1 cellular context compared by ENCODE assay signal in the genomic region with DNA sequence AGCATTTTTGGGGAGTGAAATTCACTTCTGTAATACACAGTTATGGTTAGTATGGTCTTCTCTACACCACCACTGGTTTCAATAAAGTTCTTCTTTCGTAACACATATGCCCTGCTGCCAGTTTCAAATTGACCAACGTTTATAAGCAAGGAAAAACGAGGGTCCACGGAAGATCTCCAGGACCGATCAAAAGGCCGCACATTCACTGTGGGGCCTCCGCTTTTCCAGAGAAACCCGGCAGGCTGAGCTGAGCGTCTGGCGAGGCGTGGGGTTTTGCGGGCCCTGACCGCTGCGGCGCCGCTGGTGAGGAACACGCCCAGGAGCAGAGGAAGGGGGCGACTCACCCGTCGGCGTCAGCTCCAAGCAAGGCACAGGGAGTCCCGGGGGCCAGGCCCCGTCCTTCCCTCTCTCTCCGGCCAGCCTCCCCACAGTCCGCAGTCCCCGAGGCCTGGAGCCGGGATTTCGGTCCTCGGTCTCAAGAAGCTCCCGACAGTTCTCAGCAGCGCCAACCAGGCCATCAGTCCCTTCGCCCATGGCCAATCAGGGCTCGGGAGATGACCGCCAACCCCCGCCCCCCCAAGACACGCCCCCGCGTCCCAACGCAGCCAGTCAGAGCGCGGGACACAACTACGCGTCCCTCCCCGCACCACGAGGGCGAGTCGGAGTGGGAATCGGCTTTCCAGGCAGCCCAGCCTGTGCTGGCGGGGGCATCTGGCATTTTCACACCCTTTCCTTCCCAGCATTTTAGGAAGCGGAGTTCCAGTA.
TF ChIP-seq lines count a peak whose summit lies in the region.

A gene with protein sequence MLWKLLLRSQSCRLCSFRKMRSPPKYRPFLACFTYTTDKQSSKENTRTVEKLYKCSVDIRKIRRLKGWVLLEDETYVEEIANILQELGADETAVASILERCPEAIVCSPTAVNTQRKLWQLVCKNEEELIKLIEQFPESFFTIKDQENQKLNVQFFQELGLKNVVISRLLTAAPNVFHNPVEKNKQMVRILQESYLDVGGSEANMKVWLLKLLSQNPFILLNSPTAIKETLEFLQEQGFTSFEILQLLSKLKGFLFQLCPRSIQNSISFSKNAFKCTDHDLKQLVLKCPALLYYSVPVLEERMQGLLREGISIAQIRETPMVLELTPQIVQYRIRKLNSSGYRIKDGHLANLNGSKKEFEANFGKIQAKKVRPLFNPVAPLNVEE (minus strand): TSS at position 522 of the 765 bp plus-strand sequence. CDS start 8,432 bp downstream, outside the sequence.

TF ChIP-seq in HepG2, 621 proteins besides CTCF, POLR2A, EP300 and RAD21 (continued from another document):
- TF ChIP-seq ZNF253 (CRISPR knock-in tag; IDR thresholded peaks at IDR 0.05; ENCODE audit: borderline replicate concordance) (peak; percentile 64; the same call in 1 of the 2 replicates), EZH2 (conservative IDR thresholded peaks at IDR 0.05; ENCODE audit: low read depth, low read length) (no peak), ZNF7 (CRISPR knock-in tag; IDR thresholded peaks at IDR 0.05) (no peak), FOXO1 (CRISPR knock-in tag; IDR thresholded peaks at IDR 0.05) (peak; percentile 33; the same call in 1 of the 2 replicates), ZNF232 (CRISPR knock-in tag; IDR thresholded peaks at IDR 0.05; ENCODE audit: borderline replicate concordance) (0 out of 2 replicates have a peak, but pooled peaks have one; percentile 17), ZFP36L2 (CRISPR knock-in tag; IDR thresholded peaks at IDR 0.05) (no peak), MIER2 (CRISPR knock-in tag; IDR thresholded peaks at IDR 0.05) (no peak), GABPB1 (CRISPR knock-in tag; IDR thresholded peaks at IDR 0.05) (peak; percentile 77), ZNF749 (CRISPR knock-in tag; IDR thresholded peaks at IDR 0.05; ENCODE audit: borderline replicate concordance) (no peak), ZNF615 (CRISPR knock-in tag; IDR thresholded peaks at IDR 0.05; ENCODE audit: borderline replicate concordance) (peak; percentile 35; the same call in 1 of the 2 replicates), THAP11 (CRISPR knock-in tag; IDR thresholded peaks at IDR 0.05) (no peak), ZBTB20 (CRISPR knock-in tag; IDR thresholded peaks at IDR 0.05; ENCODE audit: borderline replicate concordance, low read depth) (no peak), ZNF878 (CRISPR knock-in tag; IDR thresholded peaks at IDR 0.05) (no peak), DPF2 (CRISPR knock-in tag; IDR thresholded peaks at IDR 0.05; ENCODE audit: borderline replicate concordance, low read depth) (no peak), TAF15 (IDR thresholded peaks at IDR 0.05; ENCODE audit: low read depth, low read length, poor library complexity, severe bottlenecking) (no peak), ZNF776 (CRISPR knock-in tag; IDR thresholded peaks at IDR 0.05) (no peak), ZNF816 (CRISPR knock-in tag; IDR thresholded peaks at IDR 0.05; ENCODE audit: borderline replicate concordance) (no peak), MXI1 (IDR thresholded peaks at IDR 0.05; ENCODE audit: borderline replicate concordance, low read depth, low read length) (peak; percentile 74; the same call in 1 of the 3 replicates), KLF12 (CRISPR knock-in tag; IDR thresholded peaks at IDR 0.05; ENCODE audit: borderline replicate concordance) (peak; percentile 41; the same call in 1 of the 2 replicates), SP140L (CRISPR knock-in tag; IDR thresholded peaks at IDR 0.05; ENCODE audit: borderline replicate concordance) (no peak), NFATC3 (CRISPR knock-in tag; IDR thresholded peaks at IDR 0.05) (no peak), EEA1 (CRISPR knock-in tag; IDR thresholded peaks at IDR 0.05; ENCODE audit: borderline replicate concordance) (no peak), ZFAT (CRISPR knock-in tag; conservative IDR thresholded peaks at IDR 0.05) (0 out of 2 replicates have a peak, but pooled peaks have one; percentile 25), JARID2 (CRISPR knock-in tag; IDR thresholded peaks at IDR 0.05; ENCODE audit: insufficient replicate concordance) (no peak), ZNF17 (CRISPR knock-in tag; IDR thresholded peaks at IDR 0.05) (no peak), ZBTB42 (CRISPR knock-in tag; IDR thresholded peaks at IDR 0.05) (0 out of 2 replicates have a peak, but pooled peaks have one; percentile 29), ELF1 (CRISPR knock-in tag; IDR thresholded peaks at IDR 0.05) (no peak), ZNF75D (CRISPR knock-in tag; IDR thresholded peaks at IDR 0.05; ENCODE audit: borderline replicate concordance) (no peak), ZNF382 (CRISPR knock-in tag; IDR thresholded peaks at IDR 0.05; ENCODE audit: borderline replicate concordance) (no peak), ZNF446 (CRISPR knock-in tag; IDR thresholded peaks at IDR 0.05) (no peak)
- TF ChIP-seq, protein P1, sequence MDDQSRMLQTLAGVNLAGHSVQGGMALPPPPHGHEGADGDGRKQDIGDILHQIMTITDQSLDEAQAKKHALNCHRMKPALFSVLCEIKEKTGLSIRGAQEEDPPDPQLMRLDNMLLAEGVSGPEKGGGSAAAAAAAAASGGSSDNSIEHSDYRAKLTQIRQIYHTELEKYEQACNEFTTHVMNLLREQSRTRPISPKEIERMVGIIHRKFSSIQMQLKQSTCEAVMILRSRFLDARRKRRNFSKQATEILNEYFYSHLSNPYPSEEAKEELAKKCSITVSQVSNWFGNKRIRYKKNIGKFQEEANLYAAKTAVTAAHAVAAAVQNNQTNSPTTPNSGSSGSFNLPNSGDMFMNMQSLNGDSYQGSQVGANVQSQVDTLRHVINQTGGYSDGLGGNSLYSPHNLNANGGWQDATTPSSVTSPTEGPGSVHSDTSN (CRISPR knock-in tag; IDR thresholded peaks at IDR 0.05; ENCODE audit: borderline replicate concordance) = no peak
- TF ChIP-seq, protein P2, sequence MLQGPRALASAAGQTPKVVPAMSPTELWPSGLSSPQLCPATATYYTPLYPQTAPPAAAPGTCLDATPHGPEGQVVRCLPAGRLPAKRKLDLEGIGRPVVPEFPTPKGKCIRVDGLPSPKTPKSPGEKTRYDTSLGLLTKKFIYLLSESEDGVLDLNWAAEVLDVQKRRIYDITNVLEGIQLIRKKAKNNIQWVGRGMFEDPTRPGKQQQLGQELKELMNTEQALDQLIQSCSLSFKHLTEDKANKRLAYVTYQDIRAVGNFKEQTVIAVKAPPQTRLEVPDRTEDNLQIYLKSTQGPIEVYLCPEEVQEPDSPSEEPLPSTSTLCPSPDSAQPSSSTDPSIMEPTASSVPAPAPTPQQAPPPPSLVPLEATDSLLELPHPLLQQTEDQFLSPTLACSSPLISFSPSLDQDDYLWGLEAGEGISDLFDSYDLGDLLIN (CRISPR knock-in tag; IDR thresholded peaks at IDR 0.05; ENCODE audit: borderline replicate concordance) = no peak
- TF ChIP-seq, protein P3, sequence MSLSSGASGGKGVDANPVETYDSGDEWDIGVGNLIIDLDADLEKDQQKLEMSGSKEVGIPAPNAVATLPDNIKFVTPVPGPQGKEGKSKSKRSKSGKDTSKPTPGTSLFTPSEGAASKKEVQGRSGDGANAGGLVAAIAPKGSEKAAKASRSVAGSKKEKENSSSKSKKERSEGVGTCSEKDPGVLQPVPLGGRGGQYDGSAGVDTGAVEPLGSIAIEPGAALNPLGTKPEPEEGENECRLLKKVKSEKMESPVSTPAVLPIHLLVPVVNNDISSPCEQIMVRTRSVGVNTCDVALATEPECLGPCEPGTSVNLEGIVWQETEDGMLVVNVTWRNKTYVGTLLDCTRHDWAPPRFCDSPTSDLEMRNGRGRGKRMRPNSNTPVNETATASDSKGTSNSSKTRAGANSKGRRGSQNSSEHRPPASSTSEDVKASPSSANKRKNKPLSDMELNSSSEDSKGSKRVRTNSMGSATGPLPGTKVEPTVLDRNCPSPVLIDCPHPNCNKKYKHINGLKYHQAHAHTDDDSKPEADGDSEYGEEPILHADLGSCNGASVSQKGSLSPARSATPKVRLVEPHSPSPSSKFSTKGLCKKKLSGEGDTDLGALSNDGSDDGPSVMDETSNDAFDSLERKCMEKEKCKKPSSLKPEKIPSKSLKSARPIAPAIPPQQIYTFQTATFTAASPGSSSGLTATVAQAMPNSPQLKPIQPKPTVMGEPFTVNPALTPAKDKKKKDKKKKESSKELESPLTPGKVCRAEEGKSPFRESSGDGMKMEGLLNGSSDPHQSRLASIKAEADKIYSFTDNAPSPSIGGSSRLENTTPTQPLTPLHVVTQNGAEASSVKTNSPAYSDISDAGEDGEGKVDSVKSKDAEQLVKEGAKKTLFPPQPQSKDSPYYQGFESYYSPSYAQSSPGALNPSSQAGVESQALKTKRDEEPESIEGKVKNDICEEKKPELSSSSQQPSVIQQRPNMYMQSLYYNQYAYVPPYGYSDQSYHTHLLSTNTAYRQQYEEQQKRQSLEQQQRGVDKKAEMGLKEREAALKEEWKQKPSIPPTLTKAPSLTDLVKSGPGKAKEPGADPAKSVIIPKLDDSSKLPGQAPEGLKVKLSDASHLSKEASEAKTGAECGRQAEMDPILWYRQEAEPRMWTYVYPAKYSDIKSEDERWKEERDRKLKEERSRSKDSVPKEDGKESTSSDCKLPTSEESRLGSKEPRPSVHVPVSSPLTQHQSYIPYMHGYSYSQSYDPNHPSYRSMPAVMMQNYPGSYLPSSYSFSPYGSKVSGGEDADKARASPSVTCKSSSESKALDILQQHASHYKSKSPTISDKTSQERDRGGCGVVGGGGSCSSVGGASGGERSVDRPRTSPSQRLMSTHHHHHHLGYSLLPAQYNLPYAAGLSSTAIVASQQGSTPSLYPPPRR (CRISPR knock-in tag; IDR thresholded peaks at IDR 0.05; ENCODE audit: borderline replicate concordance) = no peak; the same call in 1 of the 2 replicates
- TF ChIP-seq, protein P4, sequence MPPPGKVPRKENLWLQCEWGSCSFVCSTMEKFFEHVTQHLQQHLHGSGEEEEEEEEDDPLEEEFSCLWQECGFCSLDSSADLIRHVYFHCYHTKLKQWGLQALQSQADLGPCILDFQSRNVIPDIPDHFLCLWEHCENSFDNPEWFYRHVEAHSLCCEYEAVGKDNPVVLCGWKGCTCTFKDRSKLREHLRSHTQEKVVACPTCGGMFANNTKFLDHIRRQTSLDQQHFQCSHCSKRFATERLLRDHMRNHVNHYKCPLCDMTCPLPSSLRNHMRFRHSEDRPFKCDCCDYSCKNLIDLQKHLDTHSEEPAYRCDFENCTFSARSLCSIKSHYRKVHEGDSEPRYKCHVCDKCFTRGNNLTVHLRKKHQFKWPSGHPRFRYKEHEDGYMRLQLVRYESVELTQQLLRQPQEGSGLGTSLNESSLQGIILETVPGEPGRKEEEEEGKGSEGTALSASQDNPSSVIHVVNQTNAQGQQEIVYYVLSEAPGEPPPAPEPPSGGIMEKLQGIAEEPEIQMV (CRISPR knock-in tag; IDR thresholded peaks at IDR 0.05; ENCODE audit: low read depth) = no peak; the same call in 1 of the 2 replicates
- TF ChIP-seq, protein P5, sequence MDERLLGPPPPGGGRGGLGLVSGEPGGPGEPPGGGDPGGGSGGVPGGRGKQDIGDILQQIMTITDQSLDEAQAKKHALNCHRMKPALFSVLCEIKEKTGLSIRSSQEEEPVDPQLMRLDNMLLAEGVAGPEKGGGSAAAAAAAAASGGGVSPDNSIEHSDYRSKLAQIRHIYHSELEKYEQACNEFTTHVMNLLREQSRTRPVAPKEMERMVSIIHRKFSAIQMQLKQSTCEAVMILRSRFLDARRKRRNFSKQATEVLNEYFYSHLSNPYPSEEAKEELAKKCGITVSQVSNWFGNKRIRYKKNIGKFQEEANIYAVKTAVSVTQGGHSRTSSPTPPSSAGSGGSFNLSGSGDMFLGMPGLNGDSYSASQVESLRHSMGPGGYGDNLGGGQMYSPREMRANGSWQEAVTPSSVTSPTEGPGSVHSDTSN (CRISPR knock-in tag; IDR thresholded peaks at IDR 0.05) = no peak
- TF ChIP-seq, protein P6, sequence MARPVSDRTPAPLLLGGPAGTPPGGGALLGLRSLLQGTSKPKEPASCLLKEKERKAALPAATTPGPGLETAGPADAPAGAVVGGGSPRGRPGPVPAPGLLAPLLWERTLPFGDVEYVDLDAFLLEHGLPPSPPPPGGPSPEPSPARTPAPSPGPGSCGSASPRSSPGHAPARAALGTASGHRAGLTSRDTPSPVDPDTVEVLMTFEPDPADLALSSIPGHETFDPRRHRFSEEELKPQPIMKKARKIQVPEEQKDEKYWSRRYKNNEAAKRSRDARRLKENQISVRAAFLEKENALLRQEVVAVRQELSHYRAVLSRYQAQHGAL (CRISPR knock-in tag; IDR thresholded peaks at IDR 0.05; ENCODE audit: not compliant biosample characterization) = no peak
- TF ChIP-seq, protein P7, sequence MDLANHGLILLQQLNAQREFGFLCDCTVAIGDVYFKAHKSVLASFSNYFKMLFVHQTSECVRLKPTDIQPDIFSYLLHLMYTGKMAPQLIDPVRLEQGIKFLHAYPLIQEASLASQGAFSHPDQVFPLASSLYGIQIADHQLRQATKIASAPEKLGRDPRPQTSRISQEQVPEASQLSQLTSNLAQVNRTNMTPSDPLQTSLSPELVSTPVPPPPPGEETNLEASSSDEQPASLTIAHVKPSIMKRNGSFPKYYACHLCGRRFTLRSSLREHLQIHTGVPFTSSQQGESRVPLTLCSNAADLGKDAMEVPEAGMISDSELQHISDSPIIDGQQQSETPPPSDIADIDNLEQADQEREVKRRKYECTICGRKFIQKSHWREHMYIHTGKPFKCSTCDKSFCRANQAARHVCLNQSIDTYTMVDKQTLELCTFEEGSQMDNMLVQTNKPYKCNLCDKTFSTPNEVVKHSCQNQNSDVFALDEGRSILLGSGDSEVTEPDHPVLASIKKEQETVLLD (CRISPR knock-in tag; IDR thresholded peaks at IDR 0.05; ENCODE audit: low read depth) = no peak
- TF ChIP-seq, protein P8, sequence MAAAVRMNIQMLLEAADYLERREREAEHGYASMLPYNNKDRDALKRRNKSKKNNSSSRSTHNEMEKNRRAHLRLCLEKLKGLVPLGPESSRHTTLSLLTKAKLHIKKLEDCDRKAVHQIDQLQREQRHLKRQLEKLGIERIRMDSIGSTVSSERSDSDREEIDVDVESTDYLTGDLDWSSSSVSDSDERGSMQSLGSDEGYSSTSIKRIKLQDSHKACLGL (CRISPR knock-in tag; IDR thresholded peaks at IDR 0.05) = peak; percentile 75; the same call in 1 of the 2 replicates
- TF ChIP-seq, protein P9, sequence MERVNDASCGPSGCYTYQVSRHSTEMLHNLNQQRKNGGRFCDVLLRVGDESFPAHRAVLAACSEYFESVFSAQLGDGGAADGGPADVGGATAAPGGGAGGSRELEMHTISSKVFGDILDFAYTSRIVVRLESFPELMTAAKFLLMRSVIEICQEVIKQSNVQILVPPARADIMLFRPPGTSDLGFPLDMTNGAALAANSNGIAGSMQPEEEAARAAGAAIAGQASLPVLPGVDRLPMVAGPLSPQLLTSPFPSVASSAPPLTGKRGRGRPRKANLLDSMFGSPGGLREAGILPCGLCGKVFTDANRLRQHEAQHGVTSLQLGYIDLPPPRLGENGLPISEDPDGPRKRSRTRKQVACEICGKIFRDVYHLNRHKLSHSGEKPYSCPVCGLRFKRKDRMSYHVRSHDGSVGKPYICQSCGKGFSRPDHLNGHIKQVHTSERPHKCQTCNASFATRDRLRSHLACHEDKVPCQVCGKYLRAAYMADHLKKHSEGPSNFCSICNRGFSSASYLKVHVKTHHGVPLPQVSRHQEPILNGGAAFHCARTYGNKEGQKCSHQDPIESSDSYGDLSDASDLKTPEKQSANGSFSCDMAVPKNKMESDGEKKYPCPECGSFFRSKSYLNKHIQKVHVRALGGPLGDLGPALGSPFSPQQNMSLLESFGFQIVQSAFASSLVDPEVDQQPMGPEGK (CRISPR knock-in tag; IDR thresholded peaks at IDR 0.05) = peak; percentile 75
